In genomic region chr15:76012021-76012551, GRCh38 we compare ENCODE assay signal across 11 cellular contexts. TPM values are rescaled to one million over a fixed set of nuclear protein-coding genes. Genes with fewer than 3 reads are reported as not detected.
DNase-seq lines count a peak whose midpoint lies in the region; ATAC-seq, FAIRE-seq and TF ChIP-seq lines count a peak whose summit lies in the region.
"Had no signal": no experiment of that assay in that cellular context is flagged by ENCODE, and none has a peak within 500 bp of the region (broad histone marks: within the 10 kb centered on the region; RNA-seq: fewer than 3 reads in every experiment).

Gene NRG4, minus strand, starts transcription at chr15:76012424. Its CDS starts 1,194 bp downstream, at chr15:76011230.

- H3K4me3 ChIP-seq in A549 (peak within 1 kb of the TSS; percentile 33), HEK293 (ENCODE audit: low read depth, low read length) (peak within 1 kb of the TSS; percentile 8)

- DNase-seq in A549 (ENCODE audit: low read depth in 1 of 2, low spot score in 1 of 2): peak; percentile 37 to 71
- DNase-seq in left kidney (ENCODE audit: low read depth, low spot score): peak; percentile 26
- no peak for DNase-seq in T-helper 1 cell
- DNase-seq in D721Med (ENCODE audit: insufficient read length, low spot score): no peak
- DNase-seq in central memory CD4-positive, alpha-beta T cell: no peak
- DNase-seq: activated CD4-positive, alpha-beta T cell treated with anti-CD3 and anti-CD28 coated beads, Interleukin-2, amount 50 U/mL, for 4 hours; NCI-H1694 treated with DMSO at 0.1 percent for 48 hours had no signal

- CTCF ChIA-PET in A549 (lab: Yijun Ruan, JAX) (interaction anchor here (0.6 to 1.6 kb wide), 4 partner anchors 11 to 127 kb away, joined by 3 to 5 read pairs (median 3); no protein-coding TSS in a partner anchor), HEK293 (lab: Yijun Ruan, JAX) (interaction anchor here (0.8 to 1.4 kb wide), 5 partner anchors 47 to 136 kb away, joined by 3 to 8 read pairs (median 4); no protein-coding TSS in a partner anchor)

- H3K4me1 ChIP-seq in A549: peaks cover 4% of the 10 kb centered on the region; the same call in 1 of the 3 replicates
- H3K4me1 ChIP-seq in HEK293 (ENCODE audit: control insufficient read depth, insufficient read depth, low read length): no peaks in the 10 kb centered on the region
- H3K4me1 ChIP-seq: parathyroid adenoma had no signal

- 3% methylated on average over 9 of the region's 9 CpGs for WGBS in A549 (ENCODE audit: missing lambda C conversion rate)

- peak; percentile 98 to 99 for ATAC-seq in A549
- ATAC-seq in HG03280 (IDR thresholded peaks at IDR 0.05; ENCODE audit: unreplicated experiment): no peak

- no peaks in the 10 kb centered on the region for H3K36me3 ChIP-seq in HEK293 (ENCODE audit: control insufficient read depth in 2 of 2, insufficient read depth in 1 of 2, low read length in 2 of 2)

- H3K9me3 ChIP-seq in A549 (no peaks in the 10 kb centered on the region; the same call in 2 of the 3 replicates), HEK293 (ENCODE audit: control insufficient read depth, insufficient read depth, low read depth, low read length) (no peaks in the 10 kb centered on the region)

- FAIRE-seq in A549 (lab: Jason Lieb, UNC) (peak; percentile 79), TTC549 (lab: Jason Lieb, UNC) (peak; percentile 45), D721Med (lab: Jason Lieb, UNC) (no peak)

- H3K27ac ChIP-seq in A549 (peak within 1 kb of the TSS; percentile 29 to 57; a peak in 5 of 6 replicates), HEK293 (ENCODE audit: extremely low read depth, low read depth, low read length) (no peak within 1 kb of the TSS)
- H3K27ac ChIP-seq: parathyroid adenoma had no signal

- no peak for TF ChIP-seq EP300 in A549 (IDR thresholded peaks at IDR 0.05)

- TF ChIP-seq RAD21 in A549 (conservative IDR thresholded peaks at IDR 0.05 in 1 of 2, IDR thresholded peaks at IDR 0.05 in 1 of 2): no peak

- TF ChIP-seq POLR2A in A549 (IDR thresholded peaks at IDR 0.05; ENCODE audit: low read length): no peak

- TF ChIP-seq CTCF in A549 (IDR thresholded peaks at IDR 0.05): no peak
- no peak for TF ChIP-seq CTCF in HEK293 (tag by site-specific recombination; IDR thresholded peaks at IDR 0.05)
- no peak for TF ChIP-seq CTCF in D721Med (IDR thresholded peaks at IDR 0.05; ENCODE audit: insufficient read depth, missing control alignments)

- POLR2A ChIA-PET in A549 (lab: Yijun Ruan, JAX) (interaction anchor here (1.2 kb wide), 1 partner anchor 46 kb away, joined by 4 read pairs; no protein-coding TSS in a partner anchor), HEK293 (lab: Yijun Ruan, JAX) (no interaction called here)

- peak within 1 kb of the TSS; percentile 78 for H3K4me2 ChIP-seq in A549

TF ChIP-seq in A549, 52 proteins besides CTCF, POLR2A, EP300 and RAD21 (continues in another document):
- TF ChIP-seq MYC (IDR thresholded peaks at IDR 0.05; ENCODE audit: borderline replicate concordance, low read length): no peak
- TF ChIP-seq KDM5A (IDR thresholded peaks at IDR 0.05): no peak
- TF ChIP-seq PBX3 (IDR thresholded peaks at IDR 0.05): no peak
- TF ChIP-seq MAX (IDR thresholded peaks at IDR 0.05): 0 out of 2 replicates have a peak, but pooled peaks have one; percentile 20
- TF ChIP-seq FOSB (CRISPR knock-in tag; IDR thresholded peaks at IDR 0.05): no peak
- no peak for TF ChIP-seq SMC3 (IDR thresholded peaks at IDR 0.05)
- peak; percentile 70 for TF ChIP-seq MAFK (IDR thresholded peaks at IDR 0.05; ENCODE audit: partially characterized antibody)
- TF ChIP-seq CEBPB (IDR thresholded peaks at IDR 0.05): no peak
- TF ChIP-seq FOSL2 (IDR thresholded peaks at IDR 0.05): no peak
- TF ChIP-seq FOSL2 (CRISPR knock-in tag; IDR thresholded peaks at IDR 0.05): no peak
- TF ChIP-seq ZNF302 (CRISPR knock-in tag; IDR thresholded peaks at IDR 0.05): no peak
- TF ChIP-seq HOXA7 (CRISPR knock-in tag; IDR thresholded peaks at IDR 0.05): no peak
- peak; percentile 74; the same call in 1 of the 2 replicates for TF ChIP-seq RARB (CRISPR knock-in tag; IDR thresholded peaks at IDR 0.05)
- no peak for TF ChIP-seq CBX8 (IDR thresholded peaks at IDR 0.05)
- TF ChIP-seq JUN (IDR thresholded peaks at IDR 0.05): no peak
- TF ChIP-seq KDM1A (IDR thresholded peaks at IDR 0.05; ENCODE audit: low read depth): no peak
- TF ChIP-seq NFE2L2 (conservative IDR thresholded peaks at IDR 0.05; ENCODE audit: low read length): 0 out of 2 replicates have a peak, but pooled peaks have one; percentile 45
- no peak for TF ChIP-seq ZC3H11A (IDR thresholded peaks at IDR 0.05)
- TF ChIP-seq ZFP36 (IDR thresholded peaks at IDR 0.05; ENCODE audit: borderline replicate concordance, partially characterized antibody): no peak
- TF ChIP-seq ESRRA (IDR thresholded peaks at IDR 0.05; ENCODE audit: borderline replicate concordance, low read length): no peak
- TF ChIP-seq BHLHE40 (IDR thresholded peaks at IDR 0.05; ENCODE audit: low read depth, low read length): peak; percentile 60; the same call in 1 of the 2 replicates

TF ChIP-seq in HEK293, 187 proteins besides CTCF, POLR2A, EP300 and RAD21 (continues in another document):
- no peak for TF ChIP-seq ZFP41 (tag by site-specific recombination; IDR thresholded peaks at IDR 0.05; ENCODE audit: borderline replicate concordance)
- no peak for TF ChIP-seq ZNF654 (tag by site-specific recombination; IDR thresholded peaks at IDR 0.05; ENCODE audit: low read depth)
- no peak for TF ChIP-seq ZNF362 (tag by site-specific recombination; IDR thresholded peaks at IDR 0.05)
- TF ChIP-seq ZNF433 (tag by site-specific recombination; IDR thresholded peaks at IDR 0.05; ENCODE audit: low read depth): no peak
- TF ChIP-seq ATF2 (tag by site-specific recombination; IDR thresholded peaks at IDR 0.05; ENCODE audit: low read depth): no peak
- no peak for TF ChIP-seq ZNF530 (tag by site-specific recombination; IDR thresholded peaks at IDR 0.05; ENCODE audit: low read depth)
- TF ChIP-seq SALL2 (tag by site-specific recombination; IDR thresholded peaks at IDR 0.05; ENCODE audit: borderline replicate concordance): no peak
- TF ChIP-seq ZFHX2 (tag by site-specific recombination; conservative IDR thresholded peaks at IDR 0.05): peak; percentile 43; the same call in 1 of the 2 replicates
- TF ChIP-seq ZNF555 (tag by site-specific recombination; conservative IDR thresholded peaks at IDR 0.05): no peak
- 0 out of 2 replicates have a peak, but pooled peaks have one; percentile 52 for TF ChIP-seq ZNF596 (tag by site-specific recombination; IDR thresholded peaks at IDR 0.05)

RNA-seq across cellular contexts. Expression of gene NRG4, which starts in this region (rescaled TPM):
- 8.0 and 9.2 TPM in 2 replicates for polyA plus RNA-seq in A549 (2011; rRNA removed)
- polyA plus RNA-seq in A549 (2012; cell fraction: cytosol; rRNA removed): 2.0 and 3.4 TPM in 2 replicates
- 0.25 and 0.42 TPM in 2 replicates for polyA plus RNA-seq in A549 (2012; cell fraction: nucleus; rRNA removed)
- 0.56 to 2.2 TPM (median 1.00 TPM) in 3 replicates for polyA plus RNA-seq in A549 (2017; fragmentation: RNase III; extraction: RNeasy Plus Mini Kit Qiagen cat#74134 plus additional on column Dnase treatment)
- 1.9 and 2.0 TPM in 2 replicates for polyA minus RNA-seq in A549 (2011; rRNA and poly(A)+ RNA removed)

Comparison
In these comparisons a context has a peak if more than half of its experiments do, and no peak if none do; other contexts are left out.
1. DNase-seq: peak in A549 (2 of 2) and left kidney (single experiment); none in T-helper 1 cell (0 of 5), D721Med (single experiment) and central memory CD4-positive, alpha-beta T cell (single experiment).